8 cellular contexts compared by ENCODE assay signal in the genomic region with DNA sequence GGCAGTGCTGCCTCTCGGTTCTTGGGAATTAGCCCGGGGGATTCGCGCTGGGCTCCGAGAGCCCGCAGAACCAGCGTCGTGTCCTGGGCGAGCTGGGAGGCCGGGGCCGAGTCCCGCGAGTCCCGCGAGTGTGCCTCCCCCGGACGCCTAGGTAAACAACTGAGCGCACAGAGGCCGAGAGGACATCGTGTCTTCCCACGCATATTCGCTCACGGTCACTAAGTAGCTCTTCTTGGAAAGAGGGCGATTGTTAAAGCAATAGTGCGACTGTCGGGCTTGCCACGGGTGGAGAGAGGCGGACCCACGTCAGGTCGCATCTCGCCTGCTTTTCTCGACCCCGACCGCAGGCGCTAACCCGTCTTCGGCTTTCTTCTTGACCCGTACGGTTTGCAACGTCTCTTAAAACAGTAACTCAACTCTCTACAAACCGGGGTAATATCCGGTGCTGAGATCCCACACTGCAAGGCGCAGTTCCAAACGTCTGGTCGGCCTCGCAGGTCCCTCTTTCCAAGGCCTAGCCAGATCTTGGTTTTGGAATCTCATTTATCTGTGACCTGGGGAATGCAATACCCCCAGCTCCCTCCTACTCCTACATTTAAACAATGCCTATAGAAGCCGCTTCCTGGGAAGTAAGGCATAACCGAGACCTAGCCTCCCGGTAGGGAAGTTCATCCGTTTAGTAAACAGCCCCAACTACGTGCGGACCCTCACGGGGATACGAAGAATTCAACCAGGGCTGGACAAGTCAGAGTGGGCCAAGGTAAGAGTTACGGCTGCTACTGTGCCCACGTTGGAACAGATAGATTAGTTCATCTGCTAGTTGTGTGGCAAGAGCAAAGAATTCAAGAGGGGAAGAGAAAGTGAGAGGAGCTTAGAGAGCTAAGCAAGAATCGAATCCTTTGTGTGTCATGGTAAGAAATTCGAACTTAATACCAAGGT. TPM values are rescaled to one million over a fixed set of nuclear protein-coding genes. Genes with fewer than 3 reads are reported as not detected.
DNase-seq lines count a peak whose midpoint lies in the region; ATAC-seq and TF ChIP-seq lines count a peak whose summit lies in the region.

No MANE protein-coding gene starts in this region.

- H3K79me2 ChIP-seq in SK-N-SH (ENCODE audit: insufficient read depth) (peaks cover 41% of the 10 kb centered on the region), smooth muscle cell (ENCODE audit: low read depth) (peaks cover 38% of the 10 kb centered on the region)

- H3F3A ChIP-seq in SK-N-SH (replicated peaks; ENCODE audit: insufficient read depth) = peaks cover 63% of the 10 kb centered on the region
- H3F3A ChIP-seq in smooth muscle cell (ENCODE audit: low read depth) = peaks cover 32% of the 10 kb centered on the region

- H3K9me2 ChIP-seq in SK-N-SH = no peaks in the 10 kb centered on the region

- no peaks in the 10 kb centered on the region for H3K9me3 ChIP-seq in BE2C
- H3K9me3 ChIP-seq in SK-N-SH = no peaks in the 10 kb centered on the region
- H3K9me3 ChIP-seq in smooth muscle cell (replicated peaks; ENCODE audit: low read depth) = no peaks in the 10 kb centered on the region

- H3K9ac ChIP-seq in SK-N-SH = peak overlapping the region; percentile 98
- peak overlapping the region; percentile 98 for H3K9ac ChIP-seq in smooth muscle cell (ENCODE audit: low read depth)

- no peak for DNase-seq in BE2C
- peak; percentile 15 for DNase-seq in SK-N-SH
- peak; percentile 74 to 77 for DNase-seq in cardiac fibroblast (ENCODE audit: low read depth in 2 of 2)
- DNase-seq in inferior parietal cortex (ENCODE audit: extremely low spot score) = peak; percentile 49
- DNase-seq in smooth muscle cell (lab: John Stamatoyannopoulos, UW; ENCODE audit: unreplicated experiment) = peak; percentile 82
- DNase-seq in COLO829 (ENCODE audit: low spot score) = no peak

- H3K4me2 ChIP-seq in SK-N-SH (peak overlapping the region; percentile 91), smooth muscle cell (peak overlapping the region; percentile 92)

- 42% methylated on average over 38 of the region's 58 CpGs for WGBS in SK-N-SH (ENCODE audit: low lambda C conversion rate)
- 1% methylated on average over 58 of the region's 58 CpGs for WGBS in smooth muscle cell (ENCODE audit: low lambda C conversion rate)

- peak overlapping the region; percentile 69 to 92 for H3K27ac ChIP-seq in SK-N-SH (ENCODE audit: low read depth in 2 of 2, low read length in 1 of 2)
- H3K27ac ChIP-seq in smooth muscle cell (ENCODE audit: low read depth) = peak overlapping the region; percentile 98

- TF ChIP-seq RAD21 in SK-N-SH (IDR thresholded peaks at IDR 0.05; ENCODE audit: low read length) = no peak

- CTCF ChIA-PET in SK-N-SH (lab: Yijun Ruan, JAX) = interaction anchor here (0.6 to 12.5 kb wide), 21 partner anchors 10 to 547 kb away, joined by 3 to 166 read pairs (median 4); a partner anchor contains a TSS

- no peaks in the 10 kb centered on the region for H3K4me1 ChIP-seq in BE2C
- peaks cover 10 to 15% of the 10 kb centered on the region in 2 experiments; a peak in 3 of 4 replicates for H3K4me1 ChIP-seq in SK-N-SH (ENCODE audit: control insufficient read depth in 1 of 2, insufficient read depth in 2 of 2, low read depth in 1 of 2, low read length in 1 of 2)
- H3K4me1 ChIP-seq in smooth muscle cell (ENCODE audit: low read depth) = peaks cover 20% of the 10 kb centered on the region

- peak overlapping the region; percentile 69 for H3K4me3 ChIP-seq in BE2C (ENCODE audit: low read depth, low read length)
- H3K4me3 ChIP-seq in SK-N-SH (ENCODE audit: low read depth in 2 of 2, low read length in 1 of 2) = peak overlapping the region; percentile 80 to 91
- peak overlapping the region; percentile 78 to 96 for H3K4me3 ChIP-seq in cardiac fibroblast (replicated peaks in 1 of 2; ENCODE audit: low read depth in 2 of 2, low read length in 2 of 2)
- H3K4me3 ChIP-seq in smooth muscle cell = peak overlapping the region; percentile 92

- peaks cover 10% of the 10 kb centered on the region; the same call in 1 of the 2 replicates for H4K20me1 ChIP-seq in SK-N-SH (ENCODE audit: insufficient read depth)
- peaks cover 32% of the 10 kb centered on the region for H4K20me1 ChIP-seq in smooth muscle cell (ENCODE audit: low read depth)

- TF ChIP-seq CTCF in BE2C (IDR thresholded peaks at IDR 0.05; ENCODE audit: low read depth, low read length) (no peak), SK-N-SH (IDR thresholded peaks at IDR 0.05) (no peak), cardiac fibroblast (IDR thresholded peaks at IDR 0.05; ENCODE audit: low read depth, low read length) (no peak), smooth muscle cell (IDR thresholded peaks at IDR 0.05; ENCODE audit: borderline replicate concordance, insufficient read depth, poor library complexity, severe bottlenecking) (no peak)

- no peak for TF ChIP-seq EP300 in SK-N-SH (IDR thresholded peaks at IDR 0.05; ENCODE audit: borderline replicate concordance in 1 of 2, low read depth in 1 of 2, low read length in 1 of 2)

- peak overlapping the region; percentile 39; the same call in 1 of the 2 replicates for H2AFZ ChIP-seq in SK-N-SH (ENCODE audit: low read depth)
- no peak overlapping the region for H2AFZ ChIP-seq in smooth muscle cell (ENCODE audit: low read depth)

- H3K36me3 ChIP-seq in BE2C (no peaks in the 10 kb centered on the region), SK-N-SH (replicated peaks in 1 of 2; ENCODE audit: control insufficient read depth in 1 of 2, insufficient read depth in 2 of 2, low read length in 1 of 2) (peaks cover 8 to 23% of the 10 kb centered on the region in 2 experiments), smooth muscle cell (ENCODE audit: low read depth) (no peaks in the 10 kb centered on the region)

- ATAC-seq in GM19043 (IDR thresholded peaks at IDR 0.05; ENCODE audit: low read depth, unreplicated experiment) (peak; percentile 18), HG03196 (IDR thresholded peaks at IDR 0.05; ENCODE audit: unreplicated experiment) (peak; percentile 19)

- POLR2A ChIA-PET in SK-N-SH (lab: Yijun Ruan, JAX) = interaction anchor here (1.1 kb wide), 1 partner anchor 521 kb away, joined by 3 read pairs; a partner anchor contains a TSS

- H3K27me3 ChIP-seq in BE2C (no peaks in the 10 kb centered on the region), SK-N-SH (ENCODE audit: insufficient read depth) (no peaks in the 10 kb centered on the region), smooth muscle cell (ENCODE audit: low read depth) (no peaks in the 10 kb centered on the region)

TF ChIP-seq in SK-N-SH, 30 proteins besides CTCF, POLR2A, EP300 and RAD21:
- TF ChIP-seq MEF2A (IDR thresholded peaks at IDR 0.05; ENCODE audit: borderline replicate concordance, low read depth) = no peak
- TF ChIP-seq, protein P1, sequence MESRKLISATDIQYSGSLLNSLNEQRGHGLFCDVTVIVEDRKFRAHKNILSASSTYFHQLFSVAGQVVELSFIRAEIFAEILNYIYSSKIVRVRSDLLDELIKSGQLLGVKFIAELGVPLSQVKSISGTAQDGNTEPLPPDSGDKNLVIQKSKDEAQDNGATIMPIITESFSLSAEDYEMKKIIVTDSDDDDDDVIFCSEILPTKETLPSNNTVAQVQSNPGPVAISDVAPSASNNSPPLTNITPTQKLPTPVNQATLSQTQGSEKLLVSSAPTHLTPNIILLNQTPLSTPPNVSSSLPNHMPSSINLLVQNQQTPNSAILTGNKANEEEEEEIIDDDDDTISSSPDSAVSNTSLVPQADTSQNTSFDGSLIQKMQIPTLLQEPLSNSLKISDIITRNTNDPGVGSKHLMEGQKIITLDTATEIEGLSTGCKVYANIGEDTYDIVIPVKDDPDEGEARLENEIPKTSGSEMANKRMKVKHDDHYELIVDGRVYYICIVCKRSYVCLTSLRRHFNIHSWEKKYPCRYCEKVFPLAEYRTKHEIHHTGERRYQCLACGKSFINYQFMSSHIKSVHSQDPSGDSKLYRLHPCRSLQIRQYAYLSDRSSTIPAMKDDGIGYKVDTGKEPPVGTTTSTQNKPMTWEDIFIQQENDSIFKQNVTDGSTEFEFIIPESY (IDR thresholded peaks at IDR 0.05; ENCODE audit: borderline replicate concordance, low read depth) = 0 out of 2 replicates have a peak, but pooled peaks have one; percentile 13
- TF ChIP-seq TAF1 (IDR thresholded peaks at IDR 0.05; ENCODE audit: borderline replicate concordance, low read depth, low read length) = no peak
TF ChIP-seq in SK-N-SH: peak in this region for 1.

RNA-seq across cellular contexts. Expression of a gene that starts 0.7 kb away (rescaled TPM):
- polyA plus RNA-seq in BE2C (2012; ENCODE audit: insufficient read depth, insufficient read length, low read depth) = 42.2 TPM
- 21.6 and 26.2 TPM in 2 replicates for polyA plus RNA-seq in SK-N-SH (2012; rRNA removed)
- polyA plus RNA-seq in SK-N-SH (2012; cell fraction: cytosol; rRNA removed) = 20.1 and 20.3 TPM in 2 replicates
- 19.8 and 24.5 TPM in 2 replicates for polyA plus RNA-seq in SK-N-SH (2012; cell fraction: nucleus; rRNA removed)
- 88.6 and 91.3 TPM in 2 replicates for total RNA-seq in smooth muscle cell
- 69.7 and 70.2 TPM in 2 replicates for polyA plus RNA-seq in smooth muscle cell

RNA-seq across cellular contexts. Expression of a gene that starts 52.2 kb away (rescaled TPM):
- polyA plus RNA-seq in BE2C (2012; ENCODE audit: insufficient read depth, insufficient read length, low read depth) = 156 TPM
- polyA plus RNA-seq in SK-N-SH (2012; rRNA removed) (193 and 197 TPM in 2 replicates), smooth muscle cell (110 and 127 TPM in 2 replicates)
- polyA plus RNA-seq in SK-N-SH (2012; cell fraction: cytosol; rRNA removed) = 275 and 391 TPM in 2 replicates
- 122 and 161 TPM in 2 replicates for polyA plus RNA-seq in SK-N-SH (2012; cell fraction: nucleus; rRNA removed)
- 221 and 282 TPM in 2 replicates for total RNA-seq in smooth muscle cell

Comparison
In these comparisons a context has a peak if more than half of its experiments do, and no peak if none do; other contexts are left out.
1. DNase-seq: peak in SK-N-SH (single experiment), cardiac fibroblast (2 of 2), inferior parietal cortex (single experiment) and smooth muscle cell (single experiment); none in BE2C (single experiment) and COLO829 (single experiment).
2. Peak in every context shown above with its lines, with median percentiles within 50 percentile points of each other: H3K4me3 ChIP-seq.